In genomic region chr2:161500892-161501610, GRCh38 we compare ENCODE assay signal across 8 cellular contexts.
DNase-seq lines count a peak whose midpoint lies in the region; ATAC-seq and TF ChIP-seq lines count a peak whose summit lies in the region.
"Not testable (repeated sequence)": the region's sequence is repeated elsewhere in the genome, so short reads cannot be mapped to it uniquely, and the experiment has no call there.

No MANE protein-coding gene starts in this region.

- intact Hi-C loops in activated CD4-positive, alpha-beta T cell treated with anti-CD3 and anti-CD28 coated beads for 36 hours (cut with DNase I, micrococcal nuclease), result not testable (repeated sequence)

- H3K27ac Mint-ChIP-seq in activated CD4-positive, alpha-beta T cell treated with anti-CD3 and anti-CD28 coated beads for 36 hours, result peak overlapping the region; percentile 65
- H3K27ac Mint-ChIP-seq in stimulated activated naive CD8-positive, alpha-beta T cell treated with anti-CD3 and anti-CD28 coated beads, Interleukin-15, amount 100 ng/mL, for 72 hours, result not testable (repeated sequence)

- H3K4me3 ChIP-seq in choroid plexus epithelial cell (ENCODE audit: low read depth, low read length), result peak overlapping the region; percentile 20

- peaks cover 22% of the 10 kb centered on the region for H3K27me3 Mint-ChIP-seq in activated CD4-positive, alpha-beta T cell treated with anti-CD3 and anti-CD28 coated beads for 36 hours
- H3K27me3 Mint-ChIP-seq in stimulated activated naive CD8-positive, alpha-beta T cell treated with anti-CD3 and anti-CD28 coated beads, Interleukin-15, amount 100 ng/mL, for 72 hours, result peaks cover 17% of the 10 kb centered on the region

- CTCF ChIA-PET in activated CD4-positive, alpha-beta T cell treated with anti-CD3 and anti-CD28 coated beads for 36 hours (lab: Charles Lee), result not testable (repeated sequence)

- H3K36me3 Mint-ChIP-seq in activated CD4-positive, alpha-beta T cell treated with anti-CD3 and anti-CD28 coated beads for 36 hours (ENCODE audit: low read depth), result not testable (repeated sequence)

- not testable (repeated sequence) for TF ChIP-seq CTCF in choroid plexus epithelial cell (conservative IDR thresholded peaks at IDR 0.05; ENCODE audit: low read depth, low read length)

- peak; percentile 26 for DNase-seq in GDM1 (lab: John Stamatoyannopoulos, UW)
- peak; percentile 2 for DNase-seq in GM19238 (ENCODE audit: insufficient read length, low spot score)
- DNase-seq in M059J (ENCODE audit: low read depth), result peak; percentile 30
- DNase-seq in activated CD4-positive, alpha-beta T cell treated with anti-CD3 and anti-CD28 coated beads for 36 hours, result peak; percentile 24
- peak; percentile 2 for DNase-seq in choroid plexus epithelial cell (ENCODE audit: low read depth)
- peak in 1 of 2 donors; percentile 14 for DNase-seq in stimulated activated naive CD8-positive, alpha-beta T cell treated with anti-CD3 and anti-CD28 coated beads, Interleukin-15, amount 100 ng/mL, for 72 hours

- peak overlapping the region; percentile 64 for H3K4me3 Mint-ChIP-seq in activated CD4-positive, alpha-beta T cell treated with anti-CD3 and anti-CD28 coated beads for 36 hours
- peak overlapping the region; percentile 61 to 69 for H3K4me3 Mint-ChIP-seq in stimulated activated naive CD8-positive, alpha-beta T cell treated with anti-CD3 and anti-CD28 coated beads, Interleukin-15, amount 100 ng/mL, for 72 hours

- POLR2A ChIA-PET in activated CD4-positive, alpha-beta T cell treated with anti-CD3 and anti-CD28 coated beads for 36 hours (lab: Charles Lee), result not testable (repeated sequence)

- ATAC-seq in GM21786 (IDR thresholded peaks at IDR 0.05; ENCODE audit: unreplicated experiment) (peak; percentile 59), HG03135 (IDR thresholded peaks at IDR 0.05; ENCODE audit: unreplicated experiment) (peak; percentile 73)
- peak; percentile 73 for ATAC-seq in activated CD4-positive, alpha-beta T cell treated with anti-CD3 and anti-CD28 coated beads for 36 hours
- peak; percentile 63 for ATAC-seq in stimulated activated naive CD8-positive, alpha-beta T cell treated with anti-CD3 and anti-CD28 coated beads, Interleukin-15, amount 100 ng/mL, for 72 hours

- H3K4me1 Mint-ChIP-seq in activated CD4-positive, alpha-beta T cell treated with anti-CD3 and anti-CD28 coated beads for 36 hours, result peaks cover 11% of the 10 kb centered on the region
- peaks cover 13% of the 10 kb centered on the region for H3K4me1 Mint-ChIP-seq in stimulated activated naive CD8-positive, alpha-beta T cell treated with anti-CD3 and anti-CD28 coated beads, Interleukin-15, amount 100 ng/mL, for 72 hours

- H3K9me3 Mint-ChIP-seq in activated CD4-positive, alpha-beta T cell treated with anti-CD3 and anti-CD28 coated beads for 36 hours (ENCODE audit: low read depth); stimulated activated naive CD8-positive, alpha-beta T cell treated with anti-CD3 and anti-CD28 coated beads, Interleukin-15, amount 100 ng/mL, for 72 hours: not testable (repeated sequence)
